ENCODE assay signal across 1 cellular context in genomic region chr2:219073413-219074129, GRCh38.
TF ChIP-seq lines count a peak whose summit lies in the region.

No MANE protein-coding gene starts in this region.

TF ChIP-seq in HepG2, 621 proteins besides CTCF, POLR2A, EP300 and RAD21 (continued from another document and continues in another):
- TF ChIP-seq MAF1 (CRISPR knock-in tag; IDR thresholded peaks at IDR 0.05; ENCODE audit: borderline replicate concordance), result 0 out of 2 replicates have a peak, but pooled peaks have one; percentile 73
- TF ChIP-seq TP53 (CRISPR knock-in tag; conservative IDR thresholded peaks at IDR 0.05), result no peak
- TF ChIP-seq, protein P1, sequence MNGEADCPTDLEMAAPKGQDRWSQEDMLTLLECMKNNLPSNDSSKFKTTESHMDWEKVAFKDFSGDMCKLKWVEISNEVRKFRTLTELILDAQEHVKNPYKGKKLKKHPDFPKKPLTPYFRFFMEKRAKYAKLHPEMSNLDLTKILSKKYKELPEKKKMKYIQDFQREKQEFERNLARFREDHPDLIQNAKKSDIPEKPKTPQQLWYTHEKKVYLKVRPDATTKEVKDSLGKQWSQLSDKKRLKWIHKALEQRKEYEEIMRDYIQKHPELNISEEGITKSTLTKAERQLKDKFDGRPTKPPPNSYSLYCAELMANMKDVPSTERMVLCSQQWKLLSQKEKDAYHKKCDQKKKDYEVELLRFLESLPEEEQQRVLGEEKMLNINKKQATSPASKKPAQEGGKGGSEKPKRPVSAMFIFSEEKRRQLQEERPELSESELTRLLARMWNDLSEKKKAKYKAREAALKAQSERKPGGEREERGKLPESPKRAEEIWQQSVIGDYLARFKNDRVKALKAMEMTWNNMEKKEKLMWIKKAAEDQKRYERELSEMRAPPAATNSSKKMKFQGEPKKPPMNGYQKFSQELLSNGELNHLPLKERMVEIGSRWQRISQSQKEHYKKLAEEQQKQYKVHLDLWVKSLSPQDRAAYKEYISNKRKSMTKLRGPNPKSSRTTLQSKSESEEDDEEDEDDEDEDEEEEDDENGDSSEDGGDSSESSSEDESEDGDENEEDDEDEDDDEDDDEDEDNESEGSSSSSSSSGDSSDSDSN (CRISPR knock-in tag; IDR thresholded peaks at IDR 0.05), result peak; percentile 44; the same call in 1 of the 2 replicates
- TF ChIP-seq ZNF660 (CRISPR knock-in tag; IDR thresholded peaks at IDR 0.05; ENCODE audit: borderline replicate concordance, low read depth), result no peak
- no peak for TF ChIP-seq GPN1 (CRISPR knock-in tag; IDR thresholded peaks at IDR 0.05; ENCODE audit: borderline replicate concordance)
- TF ChIP-seq CEBPZ (IDR thresholded peaks at IDR 0.05; ENCODE audit: low read length), result no peak
- no peak for TF ChIP-seq CREM (IDR thresholded peaks at IDR 0.05)
- no peak for TF ChIP-seq CREM (CRISPR knock-in tag; IDR thresholded peaks at IDR 0.05)
- TF ChIP-seq TOPORS (CRISPR knock-in tag; IDR thresholded peaks at IDR 0.05), result no peak
- TF ChIP-seq ZNF296 (CRISPR knock-in tag; conservative IDR thresholded peaks at IDR 0.05), result no peak
- TF ChIP-seq ZNF460 (CRISPR knock-in tag; IDR thresholded peaks at IDR 0.05; ENCODE audit: borderline replicate concordance), result no peak
- TF ChIP-seq ETV6 (CRISPR knock-in tag; conservative IDR thresholded peaks at IDR 0.05), result no peak
- TF ChIP-seq PRDM4 (CRISPR knock-in tag; IDR thresholded peaks at IDR 0.05; ENCODE audit: borderline replicate concordance), result no peak
- no peak for TF ChIP-seq HNRNPK (IDR thresholded peaks at IDR 0.05; ENCODE audit: low read depth, low read length, poor library complexity, severe bottlenecking)
- no peak for TF ChIP-seq ZNF616 (CRISPR knock-in tag; IDR thresholded peaks at IDR 0.05; ENCODE audit: low read depth)
- TF ChIP-seq FOXA3 (CRISPR knock-in tag; IDR thresholded peaks at IDR 0.05), result 0 out of 2 replicates have a peak, but pooled peaks have one; percentile 13
- TF ChIP-seq HOXA3 (CRISPR knock-in tag; IDR thresholded peaks at IDR 0.05), result 0 out of 2 replicates have a peak, but pooled peaks have one; percentile 35
- TF ChIP-seq TFDP1 (CRISPR knock-in tag; IDR thresholded peaks at IDR 0.05; ENCODE audit: borderline replicate concordance), result no peak
- TF ChIP-seq PRDM15 (CRISPR knock-in tag; IDR thresholded peaks at IDR 0.05), result peak; percentile 83
- TF ChIP-seq ZFX (CRISPR knock-in tag; IDR thresholded peaks at IDR 0.05; ENCODE audit: low read depth), result peak; percentile 68; the same call in 1 of the 2 replicates
- TF ChIP-seq HMGA1 (CRISPR knock-in tag; conservative IDR thresholded peaks at IDR 0.05), result no peak
- peak; percentile 39; the same call in 1 of the 2 replicates for TF ChIP-seq RXRB (CRISPR knock-in tag; IDR thresholded peaks at IDR 0.05; ENCODE audit: borderline replicate concordance)
- TF ChIP-seq, protein P2, sequence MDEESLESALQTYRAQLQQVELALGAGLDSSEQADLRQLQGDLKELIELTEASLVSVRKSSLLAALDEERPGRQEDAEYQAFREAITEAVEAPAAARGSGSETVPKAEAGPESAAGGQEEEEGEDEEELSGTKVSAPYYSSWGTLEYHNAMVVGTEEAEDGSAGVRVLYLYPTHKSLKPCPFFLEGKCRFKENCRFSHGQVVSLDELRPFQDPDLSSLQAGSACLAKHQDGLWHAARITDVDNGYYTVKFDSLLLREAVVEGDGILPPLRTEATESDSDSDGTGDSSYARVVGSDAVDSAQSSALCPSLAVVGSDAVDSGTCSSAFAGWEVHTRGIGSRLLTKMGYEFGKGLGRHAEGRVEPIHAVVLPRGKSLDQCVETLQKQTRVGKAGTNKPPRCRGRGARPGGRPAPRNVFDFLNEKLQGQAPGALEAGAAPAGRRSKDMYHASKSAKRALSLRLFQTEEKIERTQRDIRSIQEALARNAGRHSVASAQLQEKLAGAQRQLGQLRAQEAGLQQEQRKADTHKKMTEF (CRISPR knock-in tag; IDR thresholded peaks at IDR 0.05), result no peak
- TF ChIP-seq ZSCAN12 (CRISPR knock-in tag; IDR thresholded peaks at IDR 0.05), result peak; percentile 35; the same call in 1 of the 2 replicates
- TF ChIP-seq, protein P3, sequence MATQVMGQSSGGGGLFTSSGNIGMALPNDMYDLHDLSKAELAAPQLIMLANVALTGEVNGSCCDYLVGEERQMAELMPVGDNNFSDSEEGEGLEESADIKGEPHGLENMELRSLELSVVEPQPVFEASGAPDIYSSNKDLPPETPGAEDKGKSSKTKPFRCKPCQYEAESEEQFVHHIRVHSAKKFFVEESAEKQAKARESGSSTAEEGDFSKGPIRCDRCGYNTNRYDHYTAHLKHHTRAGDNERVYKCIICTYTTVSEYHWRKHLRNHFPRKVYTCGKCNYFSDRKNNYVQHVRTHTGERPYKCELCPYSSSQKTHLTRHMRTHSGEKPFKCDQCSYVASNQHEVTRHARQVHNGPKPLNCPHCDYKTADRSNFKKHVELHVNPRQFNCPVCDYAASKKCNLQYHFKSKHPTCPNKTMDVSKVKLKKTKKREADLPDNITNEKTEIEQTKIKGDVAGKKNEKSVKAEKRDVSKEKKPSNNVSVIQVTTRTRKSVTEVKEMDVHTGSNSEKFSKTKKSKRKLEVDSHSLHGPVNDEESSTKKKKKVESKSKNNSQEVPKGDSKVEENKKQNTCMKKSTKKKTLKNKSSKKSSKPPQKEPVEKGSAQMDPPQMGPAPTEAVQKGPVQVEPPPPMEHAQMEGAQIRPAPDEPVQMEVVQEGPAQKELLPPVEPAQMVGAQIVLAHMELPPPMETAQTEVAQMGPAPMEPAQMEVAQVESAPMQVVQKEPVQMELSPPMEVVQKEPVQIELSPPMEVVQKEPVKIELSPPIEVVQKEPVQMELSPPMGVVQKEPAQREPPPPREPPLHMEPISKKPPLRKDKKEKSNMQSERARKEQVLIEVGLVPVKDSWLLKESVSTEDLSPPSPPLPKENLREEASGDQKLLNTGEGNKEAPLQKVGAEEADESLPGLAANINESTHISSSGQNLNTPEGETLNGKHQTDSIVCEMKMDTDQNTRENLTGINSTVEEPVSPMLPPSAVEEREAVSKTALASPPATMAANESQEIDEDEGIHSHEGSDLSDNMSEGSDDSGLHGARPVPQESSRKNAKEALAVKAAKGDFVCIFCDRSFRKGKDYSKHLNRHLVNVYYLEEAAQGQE (IDR thresholded peaks at IDR 0.05; ENCODE audit: borderline replicate concordance in 1 of 2, low read depth in 1 of 2, low read length in 2 of 2), result no peak
- no peak for TF ChIP-seq TCF12 (IDR thresholded peaks at IDR 0.05)
- TF ChIP-seq TCF12 (CRISPR knock-in tag; IDR thresholded peaks at IDR 0.05), result no peak
- TF ChIP-seq ZBTB7A (CRISPR knock-in tag; IDR thresholded peaks at IDR 0.05), result no peak
- TF ChIP-seq, protein P4, sequence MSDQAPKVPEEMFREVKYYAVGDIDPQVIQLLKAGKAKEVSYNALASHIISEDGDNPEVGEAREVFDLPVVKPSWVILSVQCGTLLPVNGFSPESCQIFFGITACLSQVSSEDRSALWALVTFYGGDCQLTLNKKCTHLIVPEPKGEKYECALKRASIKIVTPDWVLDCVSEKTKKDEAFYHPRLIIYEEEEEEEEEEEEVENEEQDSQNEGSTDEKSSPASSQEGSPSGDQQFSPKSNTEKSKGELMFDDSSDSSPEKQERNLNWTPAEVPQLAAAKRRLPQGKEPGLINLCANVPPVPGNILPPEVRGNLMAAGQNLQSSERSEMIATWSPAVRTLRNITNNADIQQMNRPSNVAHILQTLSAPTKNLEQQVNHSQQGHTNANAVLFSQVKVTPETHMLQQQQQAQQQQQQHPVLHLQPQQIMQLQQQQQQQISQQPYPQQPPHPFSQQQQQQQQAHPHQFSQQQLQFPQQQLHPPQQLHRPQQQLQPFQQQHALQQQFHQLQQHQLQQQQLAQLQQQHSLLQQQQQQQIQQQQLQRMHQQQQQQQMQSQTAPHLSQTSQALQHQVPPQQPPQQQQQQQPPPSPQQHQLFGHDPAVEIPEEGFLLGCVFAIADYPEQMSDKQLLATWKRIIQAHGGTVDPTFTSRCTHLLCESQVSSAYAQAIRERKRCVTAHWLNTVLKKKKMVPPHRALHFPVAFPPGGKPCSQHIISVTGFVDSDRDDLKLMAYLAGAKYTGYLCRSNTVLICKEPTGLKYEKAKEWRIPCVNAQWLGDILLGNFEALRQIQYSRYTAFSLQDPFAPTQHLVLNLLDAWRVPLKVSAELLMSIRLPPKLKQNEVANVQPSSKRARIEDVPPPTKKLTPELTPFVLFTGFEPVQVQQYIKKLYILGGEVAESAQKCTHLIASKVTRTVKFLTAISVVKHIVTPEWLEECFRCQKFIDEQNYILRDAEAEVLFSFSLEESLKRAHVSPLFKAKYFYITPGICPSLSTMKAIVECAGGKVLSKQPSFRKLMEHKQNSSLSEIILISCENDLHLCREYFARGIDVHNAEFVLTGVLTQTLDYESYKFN (CRISPR knock-in tag; conservative IDR thresholded peaks at IDR 0.05), result no peak
- TF ChIP-seq MAX (IDR thresholded peaks at IDR 0.05), result peak; percentile 51; the same call in 1 of the 2 replicates
- no peak for TF ChIP-seq KDM4B (CRISPR knock-in tag; IDR thresholded peaks at IDR 0.05)
